In genomic region chrX:19870206-19870605, GRCh38 we compare ENCODE assay signal across 22 cellular contexts.
"Had no signal": no experiment of that assay in that cellular context is flagged by ENCODE, and none has a peak within 500 bp of the region (broad histone marks: within the 10 kb centered on the region; RNA-seq: fewer than 3 reads in every experiment).

No MANE protein-coding gene starts in this region.

- H3K27ac ChIP-seq: body of pancreas, dorsolateral prefrontal cortex, epithelial cell of prostate, suprapubic skin, WERI-Rb-1 had no signal

- H3K9me3 Mint-ChIP-seq: activated naive CD8-positive, alpha-beta T cell treated with anti-CD3 and anti-CD28 coated beads, Interleukin-2, amount 10 ng/mL, durations not matched to agents 7 days and 5 days; activated T-helper 1 cell treated with anti-CD3 and anti-CD28 coated beads, Interleukin-12 subunit alpha, Interleukin-12 subunit beta, Interleukin-2, Interleukin-4 antibody, amounts not matched to agents 30 ng/mL and 10 ng/mL and 1 ng/mL, durations not matched to agents 14 hours and 24 hours and 36 hours; type B pancreatic cell had no signal

- H3K27ac Mint-ChIP-seq: activated T-helper 1 cell treated with anti-CD3 and anti-CD28 coated beads, Interleukin-12 subunit alpha, Interleukin-12 subunit beta, Interleukin-2, Interleukin-4 antibody, amounts not matched to agents 30 ng/mL and 10 ng/mL and 1 ng/mL, durations not matched to agents 14 hours and 24 hours and 36 hours; endodermal cell; nephron progenitor cell; type B pancreatic cell had no signal

- DNase-seq: activated CD4-positive, alpha-beta T cell treated with anti-CD3 and anti-CD28 coated beads, Interleukin-2, amount 50 U/mL, for 4 hours; activated naive CD4-positive, alpha-beta T cell; activated naive CD8-positive, alpha-beta T cell treated with anti-CD3 and anti-CD28 coated beads, Interleukin-2, amount 10 ng/mL, durations not matched to agents 7 days and 5 days; activated T-cell treated with anti-CD3 and anti-CD28 coated beads for 4 hours; amygdala; body of pancreas; caudate nucleus; dorsolateral prefrontal cortex; endodermal cell; foreskin melanocyte; nephron progenitor cell; occipital lobe; retina; stimulated activated naive CD4-positive, alpha-beta T cell treated with Interleukin-2 at 50 U/mL for 16 hours; T-helper 2 cell; WERI-Rb-1 had no signal

- ATAC-seq: body of pancreas had no signal

- H3K27me3 ChIP-seq: body of pancreas, suprapubic skin had no signal

- H3K9me3 ChIP-seq: body of pancreas, suprapubic skin had no signal

- H3K4me1 ChIP-seq: body of pancreas, suprapubic skin had no signal

- H3K4me3 Mint-ChIP-seq: activated T-helper 1 cell treated with anti-CD3 and anti-CD28 coated beads, Interleukin-12 subunit alpha, Interleukin-12 subunit beta, Interleukin-2, Interleukin-4 antibody, amounts not matched to agents 30 ng/mL and 10 ng/mL and 1 ng/mL, durations not matched to agents 14 hours and 24 hours and 36 hours; endodermal cell; mesothelial cell of epicardium; nephron progenitor cell; type B pancreatic cell had no signal

- H3K36me3 ChIP-seq: suprapubic skin, WERI-Rb-1 had no signal

- H3K36me3 Mint-ChIP-seq: type B pancreatic cell had no signal

- H3K4me3 ChIP-seq: body of pancreas, dorsolateral prefrontal cortex, lung, suprapubic skin had no signal

- H3K27me3 Mint-ChIP-seq: activated naive CD8-positive, alpha-beta T cell treated with anti-CD3 and anti-CD28 coated beads, Interleukin-2, amount 10 ng/mL, durations not matched to agents 7 days and 5 days; type B pancreatic cell had no signal
